ENCODE assay signal across 22 cellular contexts in genomic region chr21:21109736-21110135, GRCh38.
"Had no signal": no experiment of that assay in that cellular context is flagged by ENCODE, and none has a peak within 500 bp of the region (broad histone marks: within the 10 kb centered on the region; RNA-seq: fewer than 3 reads in every experiment).

No MANE protein-coding gene starts in this region.

- H3K9me3 ChIP-seq: MG63, SJSA1 had no signal

- H3K27me3 ChIP-seq: MG63, SJSA1 had no signal

- DNase-seq: Karpas-422, KG1, MG63, MV-4-11, NCI-H1048, NCI-H1105 treated with DMSO at 0.1 percent for 48 hours, NCI-H1417 treated with DMSO at 0.1 percent for 48 hours, NCI-H146, NCI-H1694 treated with DMSO at 0.1 percent for 48 hours, NCI-H1930, NCI-H2081, NCI-H2107, NCI-H2227 treated with DMSO at 0.1 percent for 48 hours, NCI-H524, NCI-H526 treated with DMSO at 0.1 percent for 48 hours, NCI-H748 treated with DMSO at 0.1 percent for 48 hours, Right ventricle myocardium superior, RPMI8226, SIG-M5 had no signal

- H3K36me3 ChIP-seq: MG63, SJSA1 had no signal

- H3K4me1 ChIP-seq: SJSA1 had no signal

- H3K27ac ChIP-seq: SJSA1, SK-N-MC had no signal

- FAIRE-seq: RCC 7860 had no signal

- H3K4me3 ChIP-seq: MG63, SJSA1, SK-N-MC had no signal
